ENCODE assay signal across 1 cellular context in the genomic region with DNA sequence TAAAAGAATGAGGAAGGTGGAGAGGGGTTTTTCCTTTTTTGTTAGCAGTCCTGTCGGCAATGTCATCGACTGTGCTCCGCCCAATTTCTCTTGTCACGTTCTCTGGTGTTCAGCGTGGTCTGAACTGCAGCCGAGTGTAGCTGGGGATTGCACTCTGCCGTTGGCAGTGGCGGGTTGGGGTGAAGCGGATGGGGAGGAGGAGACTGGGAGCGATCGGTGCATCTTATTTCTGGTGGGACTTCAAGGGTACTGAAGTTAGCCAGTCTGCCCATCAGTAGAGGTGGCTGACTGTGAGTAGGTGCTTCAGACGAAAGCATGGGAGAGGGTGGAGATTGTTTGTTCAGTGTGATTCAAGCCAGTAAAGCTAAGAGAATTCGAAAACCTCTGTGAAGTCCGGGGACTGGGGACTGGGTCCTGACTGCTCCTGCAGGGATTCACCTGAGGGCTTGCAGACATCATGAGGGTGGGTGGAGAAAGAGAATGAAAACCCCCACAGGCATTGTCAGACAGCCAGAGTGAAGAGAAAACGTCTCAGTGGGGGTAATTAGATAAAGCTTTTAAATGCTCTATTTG.
TF ChIP-seq lines count a peak whose summit lies in the region.

No MANE protein-coding gene starts in this region.

TF ChIP-seq in HepG2, 621 proteins besides CTCF, POLR2A, EP300 and RAD21 (continued from another document and continues in another):
- TF ChIP-seq, protein P1, sequence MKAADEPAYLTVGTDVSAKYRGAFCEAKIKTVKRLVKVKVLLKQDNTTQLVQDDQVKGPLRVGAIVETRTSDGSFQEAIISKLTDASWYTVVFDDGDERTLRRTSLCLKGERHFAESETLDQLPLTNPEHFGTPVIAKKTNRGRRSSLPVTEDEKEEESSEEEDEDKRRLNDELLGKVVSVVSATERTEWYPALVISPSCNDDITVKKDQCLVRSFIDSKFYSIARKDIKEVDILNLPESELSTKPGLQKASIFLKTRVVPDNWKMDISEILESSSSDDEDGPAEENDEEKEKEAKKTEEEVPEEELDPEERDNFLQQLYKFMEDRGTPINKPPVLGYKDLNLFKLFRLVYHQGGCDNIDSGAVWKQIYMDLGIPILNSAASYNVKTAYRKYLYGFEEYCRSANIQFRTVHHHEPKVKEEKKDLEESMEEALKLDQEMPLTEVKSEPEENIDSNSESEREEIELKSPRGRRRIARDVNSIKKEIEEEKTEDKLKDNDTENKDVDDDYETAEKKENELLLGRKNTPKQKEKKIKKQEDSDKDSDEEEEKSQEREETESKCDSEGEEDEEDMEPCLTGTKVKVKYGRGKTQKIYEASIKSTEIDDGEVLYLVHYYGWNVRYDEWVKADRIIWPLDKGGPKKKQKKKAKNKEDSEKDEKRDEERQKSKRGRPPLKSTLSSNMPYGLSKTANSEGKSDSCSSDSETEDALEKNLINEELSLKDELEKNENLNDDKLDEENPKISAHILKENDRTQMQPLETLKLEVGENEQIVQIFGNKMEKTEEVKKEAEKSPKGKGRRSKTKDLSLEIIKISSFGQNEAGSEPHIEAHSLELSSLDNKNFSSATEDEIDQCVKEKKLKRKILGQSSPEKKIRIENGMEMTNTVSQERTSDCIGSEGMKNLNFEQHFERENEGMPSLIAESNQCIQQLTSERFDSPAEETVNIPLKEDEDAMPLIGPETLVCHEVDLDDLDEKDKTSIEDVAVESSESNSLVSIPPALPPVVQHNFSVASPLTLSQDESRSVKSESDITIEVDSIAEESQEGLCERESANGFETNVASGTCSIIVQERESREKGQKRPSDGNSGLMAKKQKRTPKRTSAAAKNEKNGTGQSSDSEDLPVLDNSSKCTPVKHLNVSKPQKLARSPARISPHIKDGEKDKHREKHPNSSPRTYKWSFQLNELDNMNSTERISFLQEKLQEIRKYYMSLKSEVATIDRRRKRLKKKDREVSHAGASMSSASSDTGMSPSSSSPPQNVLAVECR (CRISPR knock-in tag; IDR thresholded peaks at IDR 0.05; ENCODE audit: borderline replicate concordance), result peak; percentile 44; the same call in 1 of the 2 replicates
- TF ChIP-seq SOX13 (IDR thresholded peaks at IDR 0.05) (no peak), SOX13 (CRISPR knock-in tag; conservative IDR thresholded peaks at IDR 0.05 in 1 of 2, IDR thresholded peaks at IDR 0.05 in 1 of 2) (no peak), LCORL (IDR thresholded peaks at IDR 0.05) (no peak), LCORL (CRISPR knock-in tag; IDR thresholded peaks at IDR 0.05) (peak; percentile 50; the same call in 1 of the 2 replicates), NR2F6 (IDR thresholded peaks at IDR 0.05) (no peak), NR2F6 (CRISPR knock-in tag; IDR thresholded peaks at IDR 0.05) (peak; percentile 10; the same call in 1 of the 2 replicates), SAP130 (CRISPR knock-in tag; IDR thresholded peaks at IDR 0.05; ENCODE audit: low read depth) (peak; percentile 62), ZNF468 (CRISPR knock-in tag; IDR thresholded peaks at IDR 0.05) (no peak), ZNF644 (CRISPR knock-in tag; IDR thresholded peaks at IDR 0.05; ENCODE audit: low read depth) (0 out of 2 replicates have a peak, but pooled peaks have one; percentile 41), ISL2 (CRISPR knock-in tag; IDR thresholded peaks at IDR 0.05) (no peak), ISX (CRISPR knock-in tag; conservative IDR thresholded peaks at IDR 0.05) (no peak), JARID2 (CRISPR knock-in tag; IDR thresholded peaks at IDR 0.05; ENCODE audit: insufficient replicate concordance) (no peak), IKZF1 (IDR thresholded peaks at IDR 0.05) (no peak), KLF15 (CRISPR knock-in tag; IDR thresholded peaks at IDR 0.05; ENCODE audit: borderline replicate concordance) (no peak), ZNF75D (CRISPR knock-in tag; IDR thresholded peaks at IDR 0.05; ENCODE audit: borderline replicate concordance) (no peak), NCOR1 (IDR thresholded peaks at IDR 0.05; ENCODE audit: borderline replicate concordance, low read length) (0 out of 2 replicates have a peak, but pooled peaks have one; percentile 16), KMT2A (CRISPR knock-in tag; IDR thresholded peaks at IDR 0.05) (peak; percentile 56; the same call in 1 of the 2 replicates), KDM2A (CRISPR knock-in tag; IDR thresholded peaks at IDR 0.05; ENCODE audit: borderline replicate concordance, low read depth) (0 out of 2 replicates have a peak, but pooled peaks have one; percentile 17), ZNF557 (CRISPR knock-in tag; IDR thresholded peaks at IDR 0.05) (no peak), RCOR2 (CRISPR knock-in tag; IDR thresholded peaks at IDR 0.05) (no peak), HES4 (CRISPR knock-in tag; IDR thresholded peaks at IDR 0.05; ENCODE audit: borderline replicate concordance) (no peak), XRCC5 (optimal IDR thresholded peaks at IDR 0.05; ENCODE audit: low read length) (peak; percentile 7), RARG (CRISPR knock-in tag; IDR thresholded peaks at IDR 0.05; ENCODE audit: low read depth) (no peak), KAT7 (CRISPR knock-in tag; IDR thresholded peaks at IDR 0.05; ENCODE audit: borderline replicate concordance) (peak; percentile 56; the same call in 1 of the 2 replicates), ZBTB8A (CRISPR knock-in tag; IDR thresholded peaks at IDR 0.05; ENCODE audit: borderline replicate concordance, low read depth) (no peak), BHLHE40 (IDR thresholded peaks at IDR 0.05; ENCODE audit: low read length) (0 out of 2 replicates have a peak, but pooled peaks have one; percentile 3), POLR2AphosphoS2 (IDR thresholded peaks at IDR 0.05; ENCODE audit: low read depth, low read length) (no peak), HOXA3 (CRISPR knock-in tag; IDR thresholded peaks at IDR 0.05) (no peak), ASH2L (IDR thresholded peaks at IDR 0.05; ENCODE audit: insufficient read length, low read depth, low read length) (peak; percentile 42), MTA1 (CRISPR knock-in tag; IDR thresholded peaks at IDR 0.05; ENCODE audit: borderline replicate concordance) (no peak), TEAD3 (CRISPR knock-in tag; optimal IDR thresholded peaks at IDR 0.05; ENCODE audit: borderline replicate concordance) (peak; percentile 43), FOSL2 (CRISPR knock-in tag; IDR thresholded peaks at IDR 0.05) (peak; percentile 32; the same call in 1 of the 2 replicates), FOXP1 (IDR thresholded peaks at IDR 0.05) (no peak), FOXP1 (CRISPR knock-in tag; IDR thresholded peaks at IDR 0.05) (no peak), ZSCAN31 (CRISPR knock-in tag; IDR thresholded peaks at IDR 0.05; ENCODE audit: low read depth) (0 out of 2 replicates have a peak, but pooled peaks have one; percentile 40), MEIS1 (CRISPR knock-in tag; IDR thresholded peaks at IDR 0.05; ENCODE audit: borderline replicate concordance) (no peak), KLF12 (CRISPR knock-in tag; IDR thresholded peaks at IDR 0.05; ENCODE audit: borderline replicate concordance) (no peak), SSRP1 (CRISPR knock-in tag; IDR thresholded peaks at IDR 0.05) (0 out of 2 replicates have a peak, but pooled peaks have one; percentile 56), KLF6 (CRISPR knock-in tag; IDR thresholded peaks at IDR 0.05) (no peak), ZNF7 (CRISPR knock-in tag; IDR thresholded peaks at IDR 0.05) (peak; percentile 76), SALL1 (CRISPR knock-in tag; IDR thresholded peaks at IDR 0.05) (peak; percentile 47; the same call in 1 of the 2 replicates)
- TF ChIP-seq, protein P2, sequence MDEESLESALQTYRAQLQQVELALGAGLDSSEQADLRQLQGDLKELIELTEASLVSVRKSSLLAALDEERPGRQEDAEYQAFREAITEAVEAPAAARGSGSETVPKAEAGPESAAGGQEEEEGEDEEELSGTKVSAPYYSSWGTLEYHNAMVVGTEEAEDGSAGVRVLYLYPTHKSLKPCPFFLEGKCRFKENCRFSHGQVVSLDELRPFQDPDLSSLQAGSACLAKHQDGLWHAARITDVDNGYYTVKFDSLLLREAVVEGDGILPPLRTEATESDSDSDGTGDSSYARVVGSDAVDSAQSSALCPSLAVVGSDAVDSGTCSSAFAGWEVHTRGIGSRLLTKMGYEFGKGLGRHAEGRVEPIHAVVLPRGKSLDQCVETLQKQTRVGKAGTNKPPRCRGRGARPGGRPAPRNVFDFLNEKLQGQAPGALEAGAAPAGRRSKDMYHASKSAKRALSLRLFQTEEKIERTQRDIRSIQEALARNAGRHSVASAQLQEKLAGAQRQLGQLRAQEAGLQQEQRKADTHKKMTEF (CRISPR knock-in tag; IDR thresholded peaks at IDR 0.05), result peak; percentile 16; the same call in 1 of the 2 replicates
- TF ChIP-seq, protein P3, sequence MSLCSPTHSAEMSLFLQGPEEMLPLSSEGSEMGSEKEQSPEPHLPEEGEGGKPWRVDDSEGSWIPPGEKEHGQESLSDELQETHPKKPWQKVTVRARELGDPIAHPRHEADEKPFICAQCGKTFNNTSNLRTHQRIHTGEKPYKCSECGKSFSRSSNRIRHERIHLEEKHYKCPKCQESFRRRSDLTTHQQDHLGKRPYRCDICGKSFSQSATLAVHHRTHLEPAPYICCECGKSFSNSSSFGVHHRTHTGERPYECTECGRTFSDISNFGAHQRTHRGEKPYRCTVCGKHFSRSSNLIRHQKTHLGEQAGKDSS (CRISPR knock-in tag; IDR thresholded peaks at IDR 0.05; ENCODE audit: borderline replicate concordance, low read depth), result no peak
- TF ChIP-seq, protein P4, sequence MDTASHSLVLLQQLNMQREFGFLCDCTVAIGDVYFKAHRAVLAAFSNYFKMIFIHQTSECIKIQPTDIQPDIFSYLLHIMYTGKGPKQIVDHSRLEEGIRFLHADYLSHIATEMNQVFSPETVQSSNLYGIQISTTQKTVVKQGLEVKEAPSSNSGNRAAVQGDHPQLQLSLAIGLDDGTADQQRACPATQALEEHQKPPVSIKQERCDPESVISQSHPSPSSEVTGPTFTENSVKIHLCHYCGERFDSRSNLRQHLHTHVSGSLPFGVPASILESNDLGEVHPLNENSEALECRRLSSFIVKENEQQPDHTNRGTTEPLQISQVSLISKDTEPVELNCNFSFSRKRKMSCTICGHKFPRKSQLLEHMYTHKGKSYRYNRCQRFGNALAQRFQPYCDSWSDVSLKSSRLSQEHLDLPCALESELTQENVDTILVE (CRISPR knock-in tag; IDR thresholded peaks at IDR 0.05), result no peak
- TF ChIP-seq, protein P5, sequence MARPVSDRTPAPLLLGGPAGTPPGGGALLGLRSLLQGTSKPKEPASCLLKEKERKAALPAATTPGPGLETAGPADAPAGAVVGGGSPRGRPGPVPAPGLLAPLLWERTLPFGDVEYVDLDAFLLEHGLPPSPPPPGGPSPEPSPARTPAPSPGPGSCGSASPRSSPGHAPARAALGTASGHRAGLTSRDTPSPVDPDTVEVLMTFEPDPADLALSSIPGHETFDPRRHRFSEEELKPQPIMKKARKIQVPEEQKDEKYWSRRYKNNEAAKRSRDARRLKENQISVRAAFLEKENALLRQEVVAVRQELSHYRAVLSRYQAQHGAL (CRISPR knock-in tag; IDR thresholded peaks at IDR 0.05; ENCODE audit: not compliant biosample characterization), result no peak
- TF ChIP-seq, protein P6, sequence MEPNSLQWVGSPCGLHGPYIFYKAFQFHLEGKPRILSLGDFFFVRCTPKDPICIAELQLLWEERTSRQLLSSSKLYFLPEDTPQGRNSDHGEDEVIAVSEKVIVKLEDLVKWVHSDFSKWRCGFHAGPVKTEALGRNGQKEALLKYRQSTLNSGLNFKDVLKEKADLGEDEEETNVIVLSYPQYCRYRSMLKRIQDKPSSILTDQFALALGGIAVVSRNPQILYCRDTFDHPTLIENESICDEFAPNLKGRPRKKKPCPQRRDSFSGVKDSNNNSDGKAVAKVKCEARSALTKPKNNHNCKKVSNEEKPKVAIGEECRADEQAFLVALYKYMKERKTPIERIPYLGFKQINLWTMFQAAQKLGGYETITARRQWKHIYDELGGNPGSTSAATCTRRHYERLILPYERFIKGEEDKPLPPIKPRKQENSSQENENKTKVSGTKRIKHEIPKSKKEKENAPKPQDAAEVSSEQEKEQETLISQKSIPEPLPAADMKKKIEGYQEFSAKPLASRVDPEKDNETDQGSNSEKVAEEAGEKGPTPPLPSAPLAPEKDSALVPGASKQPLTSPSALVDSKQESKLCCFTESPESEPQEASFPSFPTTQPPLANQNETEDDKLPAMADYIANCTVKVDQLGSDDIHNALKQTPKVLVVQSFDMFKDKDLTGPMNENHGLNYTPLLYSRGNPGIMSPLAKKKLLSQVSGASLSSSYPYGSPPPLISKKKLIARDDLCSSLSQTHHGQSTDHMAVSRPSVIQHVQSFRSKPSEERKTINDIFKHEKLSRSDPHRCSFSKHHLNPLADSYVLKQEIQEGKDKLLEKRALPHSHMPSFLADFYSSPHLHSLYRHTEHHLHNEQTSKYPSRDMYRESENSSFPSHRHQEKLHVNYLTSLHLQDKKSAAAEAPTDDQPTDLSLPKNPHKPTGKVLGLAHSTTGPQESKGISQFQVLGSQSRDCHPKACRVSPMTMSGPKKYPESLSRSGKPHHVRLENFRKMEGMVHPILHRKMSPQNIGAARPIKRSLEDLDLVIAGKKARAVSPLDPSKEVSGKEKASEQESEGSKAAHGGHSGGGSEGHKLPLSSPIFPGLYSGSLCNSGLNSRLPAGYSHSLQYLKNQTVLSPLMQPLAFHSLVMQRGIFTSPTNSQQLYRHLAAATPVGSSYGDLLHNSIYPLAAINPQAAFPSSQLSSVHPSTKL (CRISPR knock-in tag; IDR thresholded peaks at IDR 0.05), result peak; percentile 13; the same call in 1 of the 2 replicates
- TF ChIP-seq, protein P7, sequence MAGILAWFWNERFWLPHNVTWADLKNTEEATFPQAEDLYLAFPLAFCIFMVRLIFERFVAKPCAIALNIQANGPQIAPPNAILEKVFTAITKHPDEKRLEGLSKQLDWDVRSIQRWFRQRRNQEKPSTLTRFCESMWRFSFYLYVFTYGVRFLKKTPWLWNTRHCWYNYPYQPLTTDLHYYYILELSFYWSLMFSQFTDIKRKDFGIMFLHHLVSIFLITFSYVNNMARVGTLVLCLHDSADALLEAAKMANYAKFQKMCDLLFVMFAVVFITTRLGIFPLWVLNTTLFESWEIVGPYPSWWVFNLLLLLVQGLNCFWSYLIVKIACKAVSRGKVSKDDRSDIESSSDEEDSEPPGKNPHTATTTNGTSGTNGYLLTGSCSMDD (CRISPR knock-in tag; IDR thresholded peaks at IDR 0.05), result no peak
- TF ChIP-seq, protein P8, sequence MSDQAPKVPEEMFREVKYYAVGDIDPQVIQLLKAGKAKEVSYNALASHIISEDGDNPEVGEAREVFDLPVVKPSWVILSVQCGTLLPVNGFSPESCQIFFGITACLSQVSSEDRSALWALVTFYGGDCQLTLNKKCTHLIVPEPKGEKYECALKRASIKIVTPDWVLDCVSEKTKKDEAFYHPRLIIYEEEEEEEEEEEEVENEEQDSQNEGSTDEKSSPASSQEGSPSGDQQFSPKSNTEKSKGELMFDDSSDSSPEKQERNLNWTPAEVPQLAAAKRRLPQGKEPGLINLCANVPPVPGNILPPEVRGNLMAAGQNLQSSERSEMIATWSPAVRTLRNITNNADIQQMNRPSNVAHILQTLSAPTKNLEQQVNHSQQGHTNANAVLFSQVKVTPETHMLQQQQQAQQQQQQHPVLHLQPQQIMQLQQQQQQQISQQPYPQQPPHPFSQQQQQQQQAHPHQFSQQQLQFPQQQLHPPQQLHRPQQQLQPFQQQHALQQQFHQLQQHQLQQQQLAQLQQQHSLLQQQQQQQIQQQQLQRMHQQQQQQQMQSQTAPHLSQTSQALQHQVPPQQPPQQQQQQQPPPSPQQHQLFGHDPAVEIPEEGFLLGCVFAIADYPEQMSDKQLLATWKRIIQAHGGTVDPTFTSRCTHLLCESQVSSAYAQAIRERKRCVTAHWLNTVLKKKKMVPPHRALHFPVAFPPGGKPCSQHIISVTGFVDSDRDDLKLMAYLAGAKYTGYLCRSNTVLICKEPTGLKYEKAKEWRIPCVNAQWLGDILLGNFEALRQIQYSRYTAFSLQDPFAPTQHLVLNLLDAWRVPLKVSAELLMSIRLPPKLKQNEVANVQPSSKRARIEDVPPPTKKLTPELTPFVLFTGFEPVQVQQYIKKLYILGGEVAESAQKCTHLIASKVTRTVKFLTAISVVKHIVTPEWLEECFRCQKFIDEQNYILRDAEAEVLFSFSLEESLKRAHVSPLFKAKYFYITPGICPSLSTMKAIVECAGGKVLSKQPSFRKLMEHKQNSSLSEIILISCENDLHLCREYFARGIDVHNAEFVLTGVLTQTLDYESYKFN (CRISPR knock-in tag; conservative IDR thresholded peaks at IDR 0.05), result no peak
